Comparison of ENCODE assay signal across 22 cellular contexts in genomic region chr7:101945034-101945758, GRCh38.
DNase-seq lines count a peak whose midpoint lies in the region; ATAC-seq and TF ChIP-seq lines count a peak whose summit lies in the region.
"Had no signal": no experiment of that assay in that cellular context is flagged by ENCODE, and none has a peak within 500 bp of the region (broad histone marks: within the 10 kb centered on the region; RNA-seq: fewer than 3 reads in every experiment).

No MANE protein-coding gene starts in this region.

- no peaks in the 10 kb centered on the region for H3K27me3 ChIP-seq in esophagus muscularis mucosa
- no peaks in the 10 kb centered on the region for H3K27me3 ChIP-seq in muscle layer of colon (ENCODE audit: control insufficient read depth in 1 of 2, insufficient read depth in 2 of 2, low read length in 2 of 2)
- no peaks in the 10 kb centered on the region for H3K27me3 ChIP-seq in uterus
- no peaks in the 10 kb centered on the region for H3K27me3 ChIP-seq in SJCRH30
- H3K27me3 ChIP-seq: BE2C, upper lobe of left lung had no signal

- H3K9me3 ChIP-seq in esophagus muscularis mucosa (no peaks in the 10 kb centered on the region), muscle layer of colon (ENCODE audit: low read length) (no peaks in the 10 kb centered on the region), uterus (no peaks in the 10 kb centered on the region), SJCRH30 (replicated peaks) (no peaks in the 10 kb centered on the region)
- H3K9me3 ChIP-seq: BE2C, upper lobe of left lung had no signal

- H3K27ac ChIP-seq in esophagus muscularis mucosa (replicated peaks in 1 of 4) (peak overlapping the region; percentile 39 to 92 (median 66)), muscle layer of colon (ENCODE audit: low read depth, low read length) (peak overlapping the region; percentile 45), uterus (peak overlapping the region; percentile 88 to 95), SJCRH30 (no peak overlapping the region)
- H3K27ac ChIP-seq: parathyroid adenoma, upper lobe of left lung had no signal

- TF ChIP-seq POLR2A in esophagus muscularis mucosa (IDR thresholded peaks at IDR 0.05; ENCODE audit: low read depth) (no peak), uterus (IDR thresholded peaks at IDR 0.05) (no peak)

- no peak overlapping the region for H3K4me3 ChIP-seq in esophagus muscularis mucosa
- H3K4me3 ChIP-seq in muscle layer of colon (ENCODE audit: low read depth in 1 of 2, low read length in 2 of 2) = peak overlapping the region in 1 of 2 donors; percentile 5
- H3K4me3 ChIP-seq in uterus = no peak overlapping the region
- H3K4me3 ChIP-seq in SJCRH30 = no peak overlapping the region
- H3K4me3 ChIP-seq: smooth muscle cell, upper lobe of left lung had no signal

- peak; percentile 75 for ATAC-seq in Right ventricle myocardium inferior
- ATAC-seq: activated CD8-positive, alpha-beta memory T cell treated with anti-CD3 and anti-CD28 coated beads, Interleukin-2, amount 10 ng/mL, durations not matched to agents 7 days and 5 days; T-cell had no signal

- 63% methylated on average over 13 of the region's 15 CpGs for WGBS in esophagus muscularis mucosa

- no peak for TF ChIP-seq CTCF in esophagus muscularis mucosa (IDR thresholded peaks at IDR 0.05)
- no peak for TF ChIP-seq CTCF in uterus (IDR thresholded peaks at IDR 0.05)

- intact Hi-C loops in Right ventricle myocardium inferior (cut with DNase I) (loop anchor here (5.0 to 10.0 kb wide), 2 partner anchors 128 to 200 kb away; partner anchors contain the start of gene CUX1), cardiac septum (cut with DNase I) (no loop called here), esophagus muscularis mucosa (cut with DNase I) (no loop called here), uterus (cut with DNase I; ENCODE audit: low total_unique reads) (no loop called here)

- H3K36me3 ChIP-seq in esophagus muscularis mucosa (no peaks in the 10 kb centered on the region), muscle layer of colon (ENCODE audit: insufficient read depth, low read length) (no peaks in the 10 kb centered on the region), uterus (no peaks in the 10 kb centered on the region), SJCRH30 (no peaks in the 10 kb centered on the region)
- H3K36me3 ChIP-seq: BE2C, upper lobe of left lung had no signal

- H3K9ac ChIP-seq in muscle layer of colon (ENCODE audit: low read length) = peak overlapping the region; percentile 41
- H3K9ac ChIP-seq: parathyroid adenoma had no signal

- no peak for TF ChIP-seq EP300 in esophagus muscularis mucosa (IDR thresholded peaks at IDR 0.05)

- DNase-seq in Right ventricle myocardium inferior (ENCODE audit: missing footprints) (no peak), cardiac septum (ENCODE audit: low spot score) (no peak), esophagus muscularis mucosa (ENCODE audit: extremely low spot score) (no peak), uterus (peak in 1 of 2 donors; percentile 73), dedifferentiated amniotic fluid mesenchymal stem cell (ENCODE audit: extremely low spot score) (no peak), SJCRH30 (no peak), SHP77 (lab: John Stamatoyannopoulos, UW) (no peak)
- DNase-seq: 8988T; activated CD4-positive, alpha-beta T cell treated with anti-CD3 and anti-CD28 coated beads, Interleukin-2, amount 10 ng/mL, durations not matched to agents 24 days and 14 days; activated CD8-positive, alpha-beta memory T cell treated with anti-CD3 and anti-CD28 coated beads, Interleukin-2, amount 10 ng/mL, durations not matched to agents 7 days and 5 days; activated naive CD8-positive, alpha-beta T cell treated with anti-CD3 and anti-CD28 coated beads for 36 hours; BE2C; Calu3; head of caudate nucleus; NCI-H1436; NCI-H524; stimulated activated CD4-positive, alpha-beta T cell treated with anti-CD3 and anti-CD28 coated beads, Interleukin-2, amount 100 ng/mL, for 48 hours; T-cell; upper lobe of left lung had no signal

- peaks cover 85 to 99% (median 94%) of the 10 kb centered on the region in 4 donors for H3K4me1 ChIP-seq in esophagus muscularis mucosa
- peaks cover 83% of the 10 kb centered on the region for H3K4me1 ChIP-seq in muscle layer of colon (ENCODE audit: insufficient read depth, low read length)
- H3K4me1 ChIP-seq in uterus = peaks cover 16 to 25% of the 10 kb centered on the region in 2 donors
- no peaks in the 10 kb centered on the region for H3K4me1 ChIP-seq in SJCRH30
- H3K4me1 ChIP-seq: parathyroid adenoma had no signal
